Comparison of ENCODE assay signal across 17 cellular contexts in genomic region chr16:30888856-30889499, GRCh38.
"Had no signal": no experiment of that assay in that cellular context is flagged by ENCODE, and none has a peak within 500 bp of the region (broad histone marks: within the 10 kb centered on the region; RNA-seq: fewer than 3 reads in every experiment).

No MANE protein-coding gene starts in this region.

- H3K27ac Mint-ChIP-seq: activated T-helper 2 cell treated with anti-CD3 and anti-CD28 coated beads, Interferon-gamma antibody, Interleukin-2, Interleukin-4, amounts not matched to agents 10 μg/mL and 5 μg/mL and 100 μg/mL, durations not matched to agents 14 hours and 24 hours and 36 hours; T-helper 2 cell treated with Interferon-gamma antibody and Interleukin-4, amounts not matched to agents 5 μg/mL and 100 μg/mL, for 36 hours had no signal

- ATAC-seq: heart right ventricle, lower lobe of right lung, psoas muscle, sciatic nerve, upper lobe of right lung had no signal

- DNase-seq: activated CD4-positive, alpha-beta T cell treated with anti-CD3 and anti-CD28 coated beads, Interleukin-2, amount 50 U/mL, for 4 hours; activated naive CD4-positive, alpha-beta T cell treated with anti-CD3 and anti-CD28 coated beads, Interleukin-2, amount 50 U/mL, for 16 hours; amygdala; foreskin melanocyte; heart right ventricle; lower lobe of right lung; naive B cell; nucleus accumbens; stimulated activated naive CD4-positive, alpha-beta T cell treated with Interleukin-2 at 50 U/mL for 16 hours; SW 1271; upper lobe of right lung had no signal

- H3K27me3 Mint-ChIP-seq: naive B cell had no signal

- H3K27ac ChIP-seq: heart right ventricle, lower lobe of right lung, psoas muscle, SJSA1, suprapubic skin, upper lobe of right lung had no signal

- H3K9me3 Mint-ChIP-seq: activated T-helper 2 cell treated with anti-CD3 and anti-CD28 coated beads, Interferon-gamma antibody, Interleukin-2, Interleukin-4, amounts not matched to agents 10 μg/mL and 5 μg/mL and 100 μg/mL, durations not matched to agents 14 hours and 24 hours and 36 hours; T-helper 2 cell treated with Interferon-gamma antibody and Interleukin-4, amounts not matched to agents 5 μg/mL and 100 μg/mL, for 36 hours had no signal

- H3K9me3 ChIP-seq: heart right ventricle, lower lobe of right lung, psoas muscle, SJSA1, suprapubic skin, upper lobe of right lung had no signal

- H3K4me3 Mint-ChIP-seq: naive B cell; T-helper 2 cell treated with Interferon-gamma antibody and Interleukin-4, amounts not matched to agents 5 μg/mL and 100 μg/mL, for 36 hours had no signal

- H3K4me3 ChIP-seq: heart right ventricle, lower lobe of right lung, psoas muscle, SJSA1, suprapubic skin, upper lobe of right lung had no signal

- H3K27me3 ChIP-seq: heart right ventricle, SJSA1, suprapubic skin, upper lobe of right lung had no signal
